Comparison of ENCODE assay signal across 32 cellular contexts in the genomic region with DNA sequence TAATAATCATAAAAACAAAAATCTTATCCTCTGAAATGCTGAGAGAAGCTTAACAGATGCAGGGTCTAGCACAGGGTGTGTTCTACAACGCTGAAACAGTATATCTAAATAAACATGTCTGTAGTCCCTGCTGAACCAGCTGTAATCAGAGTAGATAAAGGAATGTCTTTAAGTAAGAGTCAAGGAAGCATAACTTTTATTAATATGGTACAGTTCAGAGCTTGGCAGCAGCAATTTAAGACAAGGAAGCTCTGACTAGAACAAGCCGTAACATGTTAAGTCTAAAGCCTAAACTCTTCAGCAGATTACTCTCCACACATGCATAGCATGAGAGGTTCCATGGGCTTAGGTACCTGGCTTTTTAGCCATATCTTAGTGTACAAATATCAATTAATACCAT. TPM values are rescaled to one million over a fixed set of nuclear protein-coding genes. Genes with fewer than 3 reads are reported as not detected.
DNase-seq lines count a peak whose midpoint lies in the region; ATAC-seq and TF ChIP-seq lines count a peak whose summit lies in the region.
"Had no signal": no experiment of that assay in that cellular context is flagged by ENCODE, and none has a peak within 500 bp of the region (broad histone marks: within the 10 kb centered on the region; RNA-seq: fewer than 3 reads in every experiment).

No MANE protein-coding gene starts in this region.

- H3K27ac ChIP-seq in breast epithelium = no peak overlapping the region
- H3K27ac ChIP-seq in mammary epithelial cell (ENCODE audit: insufficient read depth, low read depth, low read length) = peak overlapping the region; percentile 9
- H3K27ac ChIP-seq in foreskin keratinocyte = no peak overlapping the region
- no peak overlapping the region for H3K27ac ChIP-seq in lower lobe of right lung
- H3K27ac ChIP-seq: A549, upper lobe of right lung had no signal

- H4K20me1 ChIP-seq in mammary epithelial cell (ENCODE audit: insufficient read depth, low read length) = no peaks in the 10 kb centered on the region

- no peak overlapping the region for H3K9ac ChIP-seq in mammary epithelial cell (ENCODE audit: insufficient read depth, low read length)
- H3K9ac ChIP-seq: SK-N-SH had no signal

- H3K27me3 ChIP-seq in breast epithelium (no peaks in the 10 kb centered on the region), mammary epithelial cell (ENCODE audit: insufficient read depth, low read length) (no peaks in the 10 kb centered on the region), foreskin keratinocyte (no peaks in the 10 kb centered on the region), lower lobe of right lung (ENCODE audit: low read depth) (no peaks in the 10 kb centered on the region)
- H3K27me3 ChIP-seq: upper lobe of right lung had no signal

- ATAC-seq in foreskin keratinocyte (peak; percentile 75), SK-N-SH treated with all-trans-retinoic acid at 6 μM for 48 hours (no peak), HG03571 (IDR thresholded peaks at IDR 0.05; ENCODE audit: unreplicated experiment) (no peak), lower lobe of right lung (no peak), GM18502 (IDR thresholded peaks at IDR 0.05; ENCODE audit: poor library complexity, unreplicated experiment) (no peak)
- ATAC-seq: A549; naive thymus-derived CD8-positive, alpha-beta T cell; upper lobe of right lung had no signal

- H3K36me3 ChIP-seq in breast epithelium = no peaks in the 10 kb centered on the region
- H3K36me3 ChIP-seq in mammary epithelial cell (ENCODE audit: insufficient read depth, low read length) = peaks cover 3% of the 10 kb centered on the region
- peaks cover 37% of the 10 kb centered on the region for H3K36me3 ChIP-seq in lower lobe of right lung

- in situ Hi-C loops in mammary epithelial cell (cut with MboI; ENCODE audit: low sequenced_read_pairs in 2 of 2) = no loop called here

- peaks cover 12% of the 10 kb centered on the region for H3K4me1 Mint-ChIP-seq in MCF 10A (ENCODE audit: insufficient read depth, unreplicated experiment)

- no TSS peak for BruUV-seq in MCF 10A (replicated peaks; lab: Mats Ljungman, UMichigan)
- no TSS peak for BruUV-seq in mammary epithelial cell (replicated peaks; lab: Mats Ljungman, UMichigan)

- dilution Hi-C loops in mammary epithelial cell (cut with HindIII; ENCODE audit: low sequenced_read_pairs) = no loop called here

- TF ChIP-seq POLR2A in breast epithelium (IDR thresholded peaks at IDR 0.05) = no peak

- H3K27me3 Mint-ChIP-seq in MCF 10A (ENCODE audit: insufficient read depth, unreplicated experiment) = no peaks in the 10 kb centered on the region
- H3K27me3 Mint-ChIP-seq: activated B cell treated with CpG ODN at 0.5 μM for 24 hours; activated CD4-positive, alpha-beta T cell treated with anti-CD3 and anti-CD28 coated beads, Interleukin-2, amount 10 ng/mL, durations not matched to agents 7 days and 5 days; activated naive CD8-positive, alpha-beta T cell; CD4-positive, alpha-beta memory T cell; dendritic cell treated with granulocyte-macrophage colony-stimulating factor and Interleukin-4, amounts not matched to agents 40 ng/mL and 50 ng/mL, for 4 days; naive thymus-derived CD8-positive, alpha-beta T cell had no signal

- intact Hi-C loops in MCF 10A (cut with micrococcal nuclease) = no loop called here
- intact Hi-C loops in breast epithelium (cut with DNase I; ENCODE audit: low total_unique reads) = no loop called here
- intact Hi-C loops in mammary epithelial cell (cut with micrococcal nuclease) = loop anchor here (5.0 kb wide), 1 partner anchor 35 kb away; the partner anchor contains the start of gene NFKB1
- intact Hi-C loops in lower lobe of right lung (cut with DNase I) = no loop called here

- TF ChIP-seq CTCF in MCF 10A (IDR thresholded peaks at IDR 0.05; ENCODE audit: unreplicated experiment) (no peak), breast epithelium (IDR thresholded peaks at IDR 0.05) (no peak), mammary epithelial cell (conservative IDR thresholded peaks at IDR 0.05 in 1 of 2, IDR thresholded peaks at IDR 0.05 in 1 of 2; ENCODE audit: extremely low read depth in 1 of 2, insufficient read depth in 1 of 2, low read depth in 1 of 2, low read length in 2 of 2) (no peak), foreskin keratinocyte (conservative IDR thresholded peaks at IDR 0.05) (no peak), lower lobe of right lung (IDR thresholded peaks at IDR 0.05) (no peak)

- H3K36me3 Mint-ChIP-seq in MCF 10A (ENCODE audit: insufficient read depth, unreplicated experiment) = peaks cover 27% of the 10 kb centered on the region

- H3K4me1 ChIP-seq in breast epithelium (no peaks in the 10 kb centered on the region), mammary epithelial cell (ENCODE audit: insufficient read depth, low read length) (peaks cover 29% of the 10 kb centered on the region), foreskin keratinocyte (peaks cover 40% of the 10 kb centered on the region), lower lobe of right lung (peaks cover 9% of the 10 kb centered on the region)
- H3K4me1 ChIP-seq: upper lobe of right lung had no signal

- no peak overlapping the region for H2AFZ ChIP-seq in mammary epithelial cell (ENCODE audit: low read depth, low read length)

- H3K79me2 ChIP-seq in mammary epithelial cell (ENCODE audit: insufficient read depth, low read length) = peaks cover 28% of the 10 kb centered on the region

- H3K4me3 ChIP-seq in breast epithelium = no peak overlapping the region
- peak overlapping the region in 1 of 3 experiments; percentile 15 for H3K4me3 ChIP-seq in mammary epithelial cell (replicated peaks in 1 of 3; ENCODE audit: insufficient read depth in 1 of 3, low read depth in 2 of 3, low read length in 3 of 3)
- no peak overlapping the region for H3K4me3 ChIP-seq in lower lobe of right lung
- H3K4me3 ChIP-seq: A549, upper lobe of right lung had no signal

- H3K27ac Mint-ChIP-seq in MCF 10A (ENCODE audit: low read depth, unreplicated experiment) = peak overlapping the region; percentile 83
- H3K27ac Mint-ChIP-seq: activated CD4-positive, alpha-beta T cell treated with anti-CD3 and anti-CD28 coated beads, Interleukin-2, amount 10 ng/mL, durations not matched to agents 7 days and 5 days; dendritic cell treated with granulocyte-macrophage colony-stimulating factor and Interleukin-4, amounts not matched to agents 40 ng/mL and 50 ng/mL, for 4 days; T-helper 1 cell treated with Interleukin-12 subunit alpha and Interleukin-12 subunit beta and Interleukin-4 antibody, amounts not matched to agents 30 μg/mL and 1 μg/mL, for 36 hours had no signal

- H3K4me3 Mint-ChIP-seq in MCF 10A (ENCODE audit: unreplicated experiment) = no peak overlapping the region
- H3K4me3 Mint-ChIP-seq: activated B cell treated with CpG ODN at 0.5 μM for 24 hours; activated CD4-positive, alpha-beta T cell treated with anti-CD3 and anti-CD28 coated beads, Interleukin-2, amount 10 ng/mL, durations not matched to agents 7 days and 5 days; CD4-positive, alpha-beta memory T cell; dendritic cell treated with granulocyte-macrophage colony-stimulating factor and Interleukin-4, amounts not matched to agents 40 ng/mL and 50 ng/mL, for 4 days; naive thymus-derived CD8-positive, alpha-beta T cell; T-helper 1 cell treated with Interleukin-12 subunit alpha and Interleukin-12 subunit beta and Interleukin-4 antibody, amounts not matched to agents 30 μg/mL and 1 μg/mL, for 36 hours had no signal

- no peaks in the 10 kb centered on the region for H3K9me3 Mint-ChIP-seq in MCF 10A (ENCODE audit: unreplicated experiment)
- H3K9me3 Mint-ChIP-seq: activated B cell treated with CpG ODN at 0.5 μM for 24 hours; activated CD4-positive, alpha-beta T cell treated with anti-CD3 and anti-CD28 coated beads, Interleukin-2, amount 10 ng/mL, durations not matched to agents 7 days and 5 days; CD4-positive, alpha-beta memory T cell; dendritic cell treated with granulocyte-macrophage colony-stimulating factor and Interleukin-4, amounts not matched to agents 40 ng/mL and 50 ng/mL, for 4 days; naive thymus-derived CD8-positive, alpha-beta T cell; T-helper 1 cell treated with Interleukin-12 subunit alpha and Interleukin-12 subunit beta and Interleukin-4 antibody, amounts not matched to agents 30 μg/mL and 1 μg/mL, for 36 hours had no signal

- POLR2A ChIA-PET in MCF 10A (lab: Yijun Ruan, JAX) = interaction anchor here (0.9 to 5.4 kb wide), 6 partner anchors 13 to 483 kb away, joined by 3 to 43 read pairs (median 3); partner anchors contain the start of genes NFKB1 and UBE2D3

- WGBS in mammary epithelial cell (ENCODE audit: low coverage, missing lambda C conversion rate) = 15% methylated on average over 2 of the region's 2 CpGs

- H3K9me3 ChIP-seq in breast epithelium (no peaks in the 10 kb centered on the region), mammary epithelial cell (replicated peaks; ENCODE audit: insufficient read depth, low read length) (no peaks in the 10 kb centered on the region), lower lobe of right lung (no peaks in the 10 kb centered on the region)
- H3K9me3 ChIP-seq: A549, SK-N-SH, upper lobe of right lung had no signal

- CTCF ChIA-PET in MCF 10A (lab: Yijun Ruan, JAX) (interaction anchor here (0.6 to 1.6 kb wide), 6 partner anchors 12 to 473 kb away, joined by 3 to 7 read pairs (median 4); no protein-coding TSS in a partner anchor), mammary epithelial cell (lab: Charles Lee; ENCODE audit: low non-redundant PET) (no interaction called here)

- peak overlapping the region; percentile 72 for H3K4me2 ChIP-seq in mammary epithelial cell (ENCODE audit: insufficient read depth, low read depth, low read length)
- H3K4me2 ChIP-seq: A549, SK-N-SH had no signal

- DNase-seq in MCF 10A (ENCODE audit: unreplicated experiment) (peak; percentile 19), breast epithelium (ENCODE audit: low spot score in 2 of 2) (no peak), mammary epithelial cell (peak; percentile 64), foreskin keratinocyte (peak; percentile 43 to 79), lower lobe of right lung (no peak)
- DNase-seq: activated B cell treated with CpG ODN at 0.5 μM for 24 hours; activated CD4-positive, alpha-beta T cell treated with anti-CD3 and anti-CD28 coated beads, Interleukin-2, amount 10 ng/mL, durations not matched to agents 7 days and 5 days; activated effector memory CD4-positive, alpha-beta T cell treated with anti-CD3 and anti-CD28 coated beads, Interleukin-2, amount 50 U/mL, for 16 hours; activated T-cell treated with anti-CD3 and anti-CD28 coated beads, Interleukin-2, amount 50 U/mL, for 1 hour; AML-193; aorta; CD4-positive, alpha-beta memory T cell; EL; islet precursor cell; naive thymus-derived CD8-positive, alpha-beta T cell; NCI-H1105; NCI-H187; NCI-H524 treated with DMSO at 0.1 percent for 48 hours; occipital lobe; OCI-M1; SK-N-SH; stimulated activated CD4-positive, alpha-beta T cell treated with anti-CD3 and anti-CD28 coated beads, Interleukin-15, amount 100 ng/mL, for 24 hours; stimulated activated CD4-positive, alpha-beta T cell treated with anti-CD3 and anti-CD28 coated beads, Interleukin-4, amount 100 ng/mL, for 4 hours; substantia nigra; upper lobe of right lung had no signal

TF ChIP-seq in SK-N-SH treated with all-trans-retinoic acid at 6 μM for 48 hours, 23 proteins besides CTCF, POLR2A, EP300 and RAD21 (continues in another document):
- no peak for TF ChIP-seq ZNF565 (CRISPR knock-in tag; conservative IDR thresholded peaks at IDR 0.05; ENCODE audit: low read depth)

RNA-seq across cellular contexts. Expression of gene NFKB1, which starts 36.1 kb away (rescaled TPM):
- 40.1 and 70.9 TPM in 2 replicates for total RNA-seq in MCF 10A (2022)
- 10 to 100 TPM; 30.2 to 52.5 (median 42.6) TPM for total RNA-seq in breast epithelium
- 10 to 100 TPM; 23.5 to 52.9 TPM for total RNA-seq in mammary epithelial cell
- 25.5 TPM for polyA plus RNA-seq in mammary epithelial cell
- polyA minus RNA-seq in mammary epithelial cell = 40.6 TPM
- total RNA-seq in foreskin keratinocyte = 41.4 and 48.4 TPM in 2 replicates
- 15.0 and 20.4 TPM in 2 replicates for polyA plus RNA-seq in foreskin keratinocyte
- total RNA-seq in lower lobe of right lung = 48.9 TPM

Comparison
In these comparisons a context has a peak if more than half of its experiments do, and no peak if none do; other contexts are left out.
1. DNase-seq: peak in MCF 10A (single experiment), mammary epithelial cell (single experiment) and foreskin keratinocyte (2 of 2); none in breast epithelium (0 of 2) and lower lobe of right lung (single experiment).